8 cellular contexts compared by ENCODE assay signal in the genomic region with DNA sequence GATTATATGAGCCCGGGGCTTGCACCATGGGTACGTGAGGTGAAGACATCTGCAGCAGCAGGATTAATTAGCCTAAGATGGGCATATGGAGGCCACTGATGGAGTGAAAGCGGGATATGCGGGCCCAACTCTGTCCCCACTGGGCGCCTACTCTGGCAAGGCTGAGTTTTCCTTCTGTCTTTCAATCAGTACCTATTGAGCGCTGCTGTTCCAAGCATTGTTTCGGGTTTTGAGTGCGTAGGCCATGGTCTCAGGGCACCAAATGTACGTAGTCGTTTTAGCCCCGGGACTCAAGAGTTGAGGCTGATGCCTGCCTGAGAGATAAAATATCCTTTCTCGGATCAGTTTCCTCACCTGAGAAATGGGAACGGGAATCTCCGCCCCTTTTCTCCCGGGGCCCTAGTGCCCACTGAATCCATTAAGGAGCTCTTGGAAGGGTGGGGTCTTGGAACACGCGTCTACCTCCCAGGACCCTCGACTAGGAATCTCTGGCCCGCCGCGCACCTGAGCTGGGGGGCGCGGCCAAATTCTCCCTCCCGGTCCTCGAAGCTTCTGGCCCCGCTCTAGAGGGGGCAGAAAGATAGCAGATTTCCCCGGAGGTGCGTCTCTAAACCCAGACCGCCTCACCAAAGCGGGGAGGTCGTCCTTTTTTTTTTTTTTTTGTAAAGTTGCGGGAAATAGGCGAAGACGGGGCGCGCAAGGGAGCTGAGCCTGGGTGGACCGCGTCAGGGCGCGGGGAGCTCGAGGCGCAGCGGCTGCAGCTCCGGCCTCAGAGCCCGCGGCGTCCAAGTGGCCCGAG. TPM values are rescaled to one million over a fixed set of nuclear protein-coding genes. Genes with fewer than 3 reads are reported as not detected.
DNase-seq lines count a peak whose midpoint lies in the region; ATAC-seq and TF ChIP-seq lines count a peak whose summit lies in the region.

No MANE protein-coding gene starts in this region.

- TF ChIP-seq CTCF in Panc1 (IDR thresholded peaks at IDR 0.05) (no peak), fibroblast of the aortic adventitia (IDR thresholded peaks at IDR 0.05; ENCODE audit: insufficient read depth, low read length) (no peak), psoas muscle (IDR thresholded peaks at IDR 0.05) (no peak)

- POLR2A ChIA-PET in Panc1 (lab: Charles Lee): interaction anchor here (0.7 to 1.3 kb wide), 6 partner anchors 9 to 199 kb away, joined by 5 to 7 read pairs (median 6); no protein-coding TSS in a partner anchor

- H3K9me3 ChIP-seq in Panc1 (ENCODE audit: control insufficient read depth, insufficient read depth, low read depth, low read length) (no peaks in the 10 kb centered on the region), psoas muscle (no peaks in the 10 kb centered on the region)

- intact Hi-C loops in Panc1 (cut with micrococcal nuclease; ENCODE audit: unreplicated experiment): no loop called here
- intact Hi-C loops in psoas muscle (cut with DNase I): loop anchor here (1.0 to 5.0 kb wide), 2 partner anchors 10 to 35 kb away; no protein-coding TSS in a partner anchor

- 17 to 26% (median 22%) methylated on average over 42 to 48 of the region's 48 CpGs for WGBS in psoas muscle, 3 donors

- H3K27me3 ChIP-seq in Panc1 (ENCODE audit: control insufficient read depth, insufficient read depth, low read length) (no peaks in the 10 kb centered on the region), psoas muscle (ENCODE audit: insufficient read depth in 3 of 3, low read length in 2 of 3) (no peaks in the 10 kb centered on the region)

- CTCF ChIA-PET in Panc1 (lab: Charles Lee): interaction anchor here (0.5 to 1.4 kb wide), 8 partner anchors 10 to 63 kb away, joined by 3 to 14 read pairs (median 6); no protein-coding TSS in a partner anchor

- H3K4me3 ChIP-seq in Panc1 (ENCODE audit: low read depth in 2 of 2, low read length in 2 of 2) (peak overlapping the region; percentile 50 to 81), fibroblast of the aortic adventitia (ENCODE audit: low read depth, low read length) (peak overlapping the region; percentile 53), psoas muscle (peak overlapping the region; percentile 99)

- H3K36me3 ChIP-seq in Panc1 (ENCODE audit: control insufficient read depth, insufficient read depth, low read length): no peaks in the 10 kb centered on the region; the same call in 1 of the 2 replicates
- H3K36me3 ChIP-seq in psoas muscle (ENCODE audit: insufficient read depth in 1 of 2, low read depth in 1 of 2): no peaks in the 10 kb centered on the region

- in situ Hi-C loops in G401 (cut with HindIII; ENCODE audit: low sequenced_read_pairs): loop anchor here (10.0 kb wide), 1 partner anchor 73 kb away; no protein-coding TSS in a partner anchor
- in situ Hi-C loops in Panc1 (cut with HindIII; ENCODE audit: low pct_unique_long_range_greater_than_20kb, low sequenced_read_pairs): no loop called here

- DNase-seq in G401 (ENCODE audit: low spot score) (peak; percentile 60), Panc1 (ENCODE audit: low read depth, low spot score) (no peak), fibroblast of the aortic adventitia (ENCODE audit: low read depth) (no peak), psoas muscle (peak in 1 of 2 donors; percentile 28), DMS 273 treated with DMSO at 0.1 percent for 48 hours (lab: John Stamatoyannopoulos, UW) (no peak), SW480 (ENCODE audit: low spot score) (no peak)
- DNase-seq in stimulated activated CD4-positive, alpha-beta T cell treated with anti-CD3 and anti-CD28 coated beads, Interleukin-12 subunit alpha, Interleukin-12 subunit beta, amount 100 ng/mL, for 4 hours: no peak

- BruUV-seq in Panc1 (replicated peaks; lab: Mats Ljungman, UMichigan): no TSS peak

- H3K27ac ChIP-seq in Panc1 (ENCODE audit: low read length) (peak overlapping the region; percentile 79), psoas muscle (peak overlapping the region; percentile 98)

- ATAC-seq in Panc1 (no peak), psoas muscle (no peak), GM18502 (IDR thresholded peaks at IDR 0.05; ENCODE audit: poor library complexity, unreplicated experiment) (no peak)

- H3K4me1 ChIP-seq in Panc1 (ENCODE audit: control insufficient read depth, insufficient read depth, low read length) (peaks cover 36% of the 10 kb centered on the region), psoas muscle (peaks cover 27% of the 10 kb centered on the region)

RNA-seq across cellular contexts. Expression of gene CXXC5, which starts 0.5 kb away (rescaled TPM):
- total RNA-seq in G401 (2014; rRNA removed; shearing (Covaris generic)): 280 and 322 TPM in 2 replicates
- 85.0 TPM for total RNA-seq in Panc1 (2021; ENCODE audit: unreplicated experiment)
- 151 TPM for polyA plus RNA-seq in Panc1 (2012; ENCODE audit: insufficient read length)
- 26.1 and 75.9 TPM in 2 replicates for total RNA-seq in fibroblast of the aortic adventitia (ENCODE audit: low replicate concordance)
- 10 to 100 TPM; 31.9 to 88.3 (median 48.5) TPM for total RNA-seq in psoas muscle
- 10 to 100 TPM; 24.5 to 48.5 (median 27.0) TPM for polyA plus RNA-seq in psoas muscle
